1 cellular context compared by ENCODE assay signal in the genomic region with DNA sequence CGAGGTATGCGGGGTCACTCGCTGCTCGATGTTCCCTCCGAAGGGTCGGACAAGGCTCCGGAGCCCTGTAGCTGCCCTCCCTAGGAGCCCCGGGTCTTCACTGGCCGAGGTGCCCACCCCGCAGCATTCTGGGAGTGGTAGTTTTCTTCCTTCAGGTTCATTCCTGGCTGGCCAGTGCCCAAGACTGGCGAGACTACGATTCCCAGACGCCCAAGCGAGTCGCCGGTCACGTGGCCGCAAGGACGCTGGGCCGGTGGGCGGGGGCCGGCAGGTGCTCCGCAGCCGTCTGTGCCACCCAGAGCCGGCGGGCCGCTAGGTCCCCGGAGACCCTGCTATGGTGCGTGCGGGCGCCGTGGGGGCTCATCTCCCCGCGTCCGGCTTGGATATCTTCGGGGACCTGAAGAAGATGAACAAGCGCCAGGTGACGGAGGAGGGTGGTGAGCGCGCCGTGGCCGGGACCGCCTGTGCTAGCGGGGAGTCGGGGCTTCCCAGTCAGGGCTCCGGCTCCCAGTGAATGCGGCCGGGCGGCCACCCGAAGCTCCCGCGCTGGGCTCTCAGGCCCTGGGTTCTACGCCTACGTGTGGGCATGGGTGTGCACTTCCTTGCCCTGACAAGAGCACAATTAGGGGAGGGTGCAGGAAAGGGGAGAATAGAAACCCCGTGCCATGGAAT.
A peak's percentile ranks its signal among the peaks of the same experiment; 100 is the strongest.
TF ChIP-seq lines count a peak whose summit lies in the region.

A gene (plus strand): TSS at position 270 of the 672 bp plus-strand sequence. CDS start 65 bp downstream, at position 335.

TF ChIP-seq in HCT116, 20 proteins besides CTCF, POLR2A, EP300 and RAD21 (continued from another document):
- TF ChIP-seq, protein P1, sequence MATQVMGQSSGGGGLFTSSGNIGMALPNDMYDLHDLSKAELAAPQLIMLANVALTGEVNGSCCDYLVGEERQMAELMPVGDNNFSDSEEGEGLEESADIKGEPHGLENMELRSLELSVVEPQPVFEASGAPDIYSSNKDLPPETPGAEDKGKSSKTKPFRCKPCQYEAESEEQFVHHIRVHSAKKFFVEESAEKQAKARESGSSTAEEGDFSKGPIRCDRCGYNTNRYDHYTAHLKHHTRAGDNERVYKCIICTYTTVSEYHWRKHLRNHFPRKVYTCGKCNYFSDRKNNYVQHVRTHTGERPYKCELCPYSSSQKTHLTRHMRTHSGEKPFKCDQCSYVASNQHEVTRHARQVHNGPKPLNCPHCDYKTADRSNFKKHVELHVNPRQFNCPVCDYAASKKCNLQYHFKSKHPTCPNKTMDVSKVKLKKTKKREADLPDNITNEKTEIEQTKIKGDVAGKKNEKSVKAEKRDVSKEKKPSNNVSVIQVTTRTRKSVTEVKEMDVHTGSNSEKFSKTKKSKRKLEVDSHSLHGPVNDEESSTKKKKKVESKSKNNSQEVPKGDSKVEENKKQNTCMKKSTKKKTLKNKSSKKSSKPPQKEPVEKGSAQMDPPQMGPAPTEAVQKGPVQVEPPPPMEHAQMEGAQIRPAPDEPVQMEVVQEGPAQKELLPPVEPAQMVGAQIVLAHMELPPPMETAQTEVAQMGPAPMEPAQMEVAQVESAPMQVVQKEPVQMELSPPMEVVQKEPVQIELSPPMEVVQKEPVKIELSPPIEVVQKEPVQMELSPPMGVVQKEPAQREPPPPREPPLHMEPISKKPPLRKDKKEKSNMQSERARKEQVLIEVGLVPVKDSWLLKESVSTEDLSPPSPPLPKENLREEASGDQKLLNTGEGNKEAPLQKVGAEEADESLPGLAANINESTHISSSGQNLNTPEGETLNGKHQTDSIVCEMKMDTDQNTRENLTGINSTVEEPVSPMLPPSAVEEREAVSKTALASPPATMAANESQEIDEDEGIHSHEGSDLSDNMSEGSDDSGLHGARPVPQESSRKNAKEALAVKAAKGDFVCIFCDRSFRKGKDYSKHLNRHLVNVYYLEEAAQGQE (IDR thresholded peaks at IDR 0.05; ENCODE audit: low read depth) = no peak
- no peak for TF ChIP-seq ZNF274 (IDR thresholded peaks at IDR 0.05; ENCODE audit: low read depth, low read length)
- TF ChIP-seq FOSL1 (IDR thresholded peaks at IDR 0.05; ENCODE audit: low read depth) = no peak
- no peak for TF ChIP-seq ELF1 (IDR thresholded peaks at IDR 0.05; ENCODE audit: borderline replicate concordance, low read depth)
- no peak for TF ChIP-seq TCF7L2 (IDR thresholded peaks at IDR 0.05; ENCODE audit: borderline replicate concordance, extremely low read depth, insufficient read depth, insufficient read length)
- TF ChIP-seq SRF (IDR thresholded peaks at IDR 0.05; ENCODE audit: low read depth) = no peak
- TF ChIP-seq, protein P2, sequence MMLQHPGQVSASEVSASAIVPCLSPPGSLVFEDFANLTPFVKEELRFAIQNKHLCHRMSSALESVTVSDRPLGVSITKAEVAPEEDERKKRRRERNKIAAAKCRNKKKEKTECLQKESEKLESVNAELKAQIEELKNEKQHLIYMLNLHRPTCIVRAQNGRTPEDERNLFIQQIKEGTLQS (IDR thresholded peaks at IDR 0.05) = no peak
- peak; percentile 35; the same call in 1 of the 2 replicates for TF ChIP-seq EGR1 (IDR thresholded peaks at IDR 0.05; ENCODE audit: low read depth)
